ENCODE assay signal across 20 cellular contexts in genomic region chr4:2062808-2063524, GRCh38. TPM values are rescaled to one million over a fixed set of nuclear protein-coding genes. Genes with fewer than 3 reads are reported as not detected.
"Had no signal": no experiment of that assay in that cellular context is flagged by ENCODE, and none has a peak within 500 bp of the region (broad histone marks: within the 10 kb centered on the region; RNA-seq: fewer than 3 reads in every experiment).

No MANE protein-coding gene starts in this region.

- H3K9me3 ChIP-seq: heart left ventricle, left lung had no signal

- H3K27ac ChIP-seq: epithelial cell of prostate, heart left ventricle, left lung, skin epidermis had no signal

- DNase-seq: activated CD4-positive, alpha-beta T cell treated with anti-CD3 and anti-CD28 coated beads for 48 hours; activated CD8-positive, alpha-beta memory T cell treated with anti-CD3 and anti-CD28 coated beads, Interleukin-2, amount 50 U/mL, for 4 hours; activated CD8-positive, alpha-beta T cell treated with anti-CD3 and anti-CD28 coated beads, Interleukin-2, amount 10 ng/mL, durations not matched to agents 7 days and 5 days; activated effector memory CD4-positive, alpha-beta T cell treated with anti-CD3 and anti-CD28 coated beads, Interleukin-2, amount 50 U/mL, for 16 hours; activated T-cell treated with anti-CD3 and anti-CD28 coated beads, Interleukin-2, amount 50 U/mL, for 48 hours; dermis blood vessel endothelial cell; foreskin melanocyte; mesenchymal stem cell; natural killer cell; stimulated activated CD4-positive, alpha-beta T cell treated with anti-CD3 and anti-CD28 coated beads, Interleukin-4, amount 100 ng/mL, for 4 hours; stimulated activated CD8-positive, alpha-beta memory T cell treated with anti-CD3 and anti-CD28 coated beads, Interleukin-4, amount 100 ng/mL, for 48 hours; stimulated activated naive CD4-positive, alpha-beta T cell treated with Interleukin-2 at 50 U/mL for 16 hours; T-helper 2 cell; trophoblast cell had no signal

- ATAC-seq: activated CD8-positive, alpha-beta T cell treated with anti-CD3 and anti-CD28 coated beads, Interleukin-2, amount 10 ng/mL, durations not matched to agents 7 days and 5 days; heart left ventricle; left lung; natural killer cell; right cardiac atrium; WTC11 had no signal

- H3K4me3 ChIP-seq: heart left ventricle, left lung, skin epidermis had no signal

- H3K36me3 ChIP-seq: heart left ventricle, left lung had no signal

RNA-seq across cellular contexts. Expression of gene NAT8L, which starts 3.8 kb away (rescaled TPM):
- total RNA-seq: natural killer cell had no signal
